Comparison of ENCODE assay signal across 28 cellular contexts in genomic region chrX:68795741-68796140, GRCh38. TPM values are rescaled to one million over a fixed set of nuclear protein-coding genes. Genes with fewer than 3 reads are reported as not detected.
DNase-seq lines count a peak whose midpoint lies in the region; ATAC-seq, FAIRE-seq and TF ChIP-seq lines count a peak whose summit lies in the region.
"Had no signal": no experiment of that assay in that cellular context is flagged by ENCODE, and none has a peak within 500 bp of the region (broad histone marks: within the 10 kb centered on the region; RNA-seq: fewer than 3 reads in every experiment).

No MANE protein-coding gene starts in this region.

- 45 to 51% methylated on average over 3 of the region's 3 CpGs for WGBS in heart right ventricle, 2 donors

- H3K27me3 ChIP-seq in bronchial epithelial cell (ENCODE audit: control insufficient read depth, insufficient read depth, low read length) (no peaks in the 10 kb centered on the region), heart right ventricle (peaks cover 0 to 25% (median 0%) of the 10 kb centered on the region in 7 donors)
- H3K27me3 ChIP-seq: BE2C had no signal

- H3K27ac ChIP-seq in heart right ventricle, result no peak overlapping the region
- H3K27ac ChIP-seq: BLaER1 had no signal

- H3K36me3 ChIP-seq in bronchial epithelial cell (ENCODE audit: control insufficient read depth, insufficient read depth, low read length) (no peaks in the 10 kb centered on the region), heart right ventricle (no peaks in the 10 kb centered on the region)
- H3K36me3 ChIP-seq: BE2C, BLaER1 had no signal

- peak; percentile 43 for FAIRE-seq in bronchial epithelial cell (lab: Jason Lieb, UNC)
- FAIRE-seq: A204.1, GM12878, GM12892, GM18507 had no signal

- H3K4me1 ChIP-seq in heart right ventricle, result no peaks in the 10 kb centered on the region
- H3K4me1 ChIP-seq: BE2C, BLaER1 had no signal

- H3K4me3 ChIP-seq in bronchial epithelial cell (ENCODE audit: low read depth, low read length) (no peak overlapping the region), heart right ventricle (no peak overlapping the region)
- H3K4me3 ChIP-seq: BLaER1, GM12878 had no signal

- no peak for DNase-seq in Right ventricle myocardium superior
- no peak for DNase-seq in cardiac septum (ENCODE audit: low spot score)
- no peak for DNase-seq in bronchial epithelial cell (ENCODE audit: low read depth)
- DNase-seq in heart right ventricle, result peak in 1 of 2 donors; percentile 14
- peak; percentile 22 for DNase-seq in left ventricle myocardium superior
- DNase-seq in foreskin melanocyte, result no peak
- DNase-seq: 8988T; ACHN; BE2C; C1 segment of cervical spinal cord; CD4-positive, alpha-beta memory T cell; CD4-positive, CD25-positive, alpha-beta regulatory T cell; CD8-positive, alpha-beta memory T cell; COR-L47; DMS 273 treated with DMSO at 0.1 percent for 48 hours; DMS153; DMS53; DMS79; DND-41; EL; GDM1 had no signal

- intact Hi-C loops in Right ventricle myocardium superior (cut with DNase I) (no loop called here), cardiac septum (cut with DNase I) (no loop called here), heart right ventricle (cut with DNase I) (loop anchor here in 1 of 10 donors (10.0 kb wide), 1 partner anchor 51 kb away; no protein-coding TSS in a partner anchor), left ventricle myocardium superior (cut with micrococcal nuclease) (no loop called here)

- H3K9me3 ChIP-seq in heart right ventricle, result peaks cover 0 to 22% (median 3%) of the 10 kb centered on the region in 11 donors
- H3K9me3 ChIP-seq: BE2C had no signal

- ATAC-seq in Right ventricle myocardium superior (ENCODE audit: poor library complexity), result peak; percentile 85
- ATAC-seq in heart right ventricle, result peak in 5 of 8 donors; percentile 61 to 81 (median 67)
- ATAC-seq in left ventricle myocardium superior, result peak; percentile 94
- no peak for ATAC-seq in activated CD4-positive, CD25-positive, alpha-beta regulatory T cell treated with anti-CD3 and anti-CD28 coated beads, Interleukin-2, amount 50 U/mL, for 24 hours
- no peak for ATAC-seq in HG02973 (IDR thresholded peaks at IDR 0.05; ENCODE audit: unreplicated experiment)
- ATAC-seq: GM12878 had no signal

- TF ChIP-seq CTCF in bronchial epithelial cell (IDR thresholded peaks at IDR 0.05; ENCODE audit: insufficient read depth, low read length, severe bottlenecking) (no peak), heart right ventricle (IDR thresholded peaks at IDR 0.05) (no peak)

RNA-seq across cellular contexts. Expression of gene EFNB1, which starts 33.1 kb away (rescaled TPM):
- total RNA-seq in Right ventricle myocardium superior, result 15.1 TPM
- total RNA-seq in cardiac septum, result 27.9 TPM
- total RNA-seq in bronchial epithelial cell, result 117 and 159 TPM in 2 replicates
- 10 to 100 TPM; 10.8 to 45.1 (median 16.5) TPM for total RNA-seq in heart right ventricle
- polyA plus RNA-seq in heart right ventricle, result 10 to 100 TPM; 30.3 to 33.5 TPM
- 15.8 TPM for total RNA-seq in left ventricle myocardium superior

Comparison
In these comparisons a context has a peak if more than half of its experiments do, and no peak if none do; other contexts are left out.
1. ATAC-seq: peak in Right ventricle myocardium superior (single experiment), heart right ventricle (5 of 8) and left ventricle myocardium superior (single experiment); none in activated CD4-positive, CD25-positive, alpha-beta regulatory T cell treated with anti-CD3 and anti-CD28 coated beads, Interleukin-2, amount 50 U/mL, for 24 hours (0 of 2) and HG02973 (single experiment).